Comparison of ENCODE assay signal across 8 cellular contexts in the genomic region with DNA sequence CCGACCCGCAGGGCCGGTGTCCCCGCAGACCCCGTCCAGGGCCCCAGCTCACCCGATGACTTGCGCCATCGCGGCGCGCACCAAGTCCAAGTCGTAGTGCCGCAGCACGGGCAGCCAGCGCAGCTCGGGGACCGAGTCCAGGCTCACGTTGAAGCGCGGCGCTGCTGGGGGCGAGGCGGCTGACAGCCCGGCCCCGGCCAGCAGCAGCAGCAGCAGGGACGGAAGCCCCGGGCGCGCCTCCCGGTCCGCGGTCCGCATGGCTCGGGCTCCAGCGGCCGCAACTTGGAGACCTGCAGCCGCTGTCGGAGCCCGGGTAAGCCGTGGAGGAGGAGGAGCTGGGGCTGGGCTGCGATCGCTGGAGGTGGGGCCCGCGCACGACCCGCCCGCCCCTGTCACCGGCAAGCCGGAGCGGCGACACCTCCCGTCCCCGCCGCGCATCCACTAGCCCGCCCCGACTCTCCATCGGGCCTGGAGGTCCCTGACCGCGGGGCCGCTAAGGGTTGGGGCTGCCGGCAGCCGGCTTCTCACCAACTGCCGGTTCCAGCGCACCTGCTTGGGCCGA. TPM values are rescaled to one million over a fixed set of nuclear protein-coding genes. Genes with fewer than 3 reads are reported as not detected.
A peak's percentile ranks its signal among the peaks of the same experiment; 100 is the strongest.
DNase-seq lines count a peak whose midpoint lies in the region; ATAC-seq and TF ChIP-seq lines count a peak whose summit lies in the region.

A gene (minus strand): TSS at position 322 of the 562 bp plus-strand sequence. CDS start 64 bp downstream, at position 258.

- H3K9me3 ChIP-seq in neutrophil = no peaks in the 10 kb centered on the region

- intact Hi-C loops in Calu3 (cut with micrococcal nuclease; ENCODE audit: unreplicated experiment) = no loop called here

- TF ChIP-seq CTCF in Calu3 (IDR thresholded peaks at IDR 0.05; ENCODE audit: unreplicated experiment) (no peak), foreskin keratinocyte (conservative IDR thresholded peaks at IDR 0.05) (no peak), neutrophil (IDR thresholded peaks at IDR 0.05) (peak; percentile 30)

- no peaks in the 10 kb centered on the region for H3K27me3 Mint-ChIP-seq in Calu3 (ENCODE audit: unreplicated experiment)

- ATAC-seq in GM19463 (IDR thresholded peaks at IDR 0.05; ENCODE audit: unreplicated experiment) (peak; percentile 88), foreskin keratinocyte (peak; percentile 77)

- peaks cover 17% of the 10 kb centered on the region for H3K36me3 Mint-ChIP-seq in Calu3 (ENCODE audit: insufficient read depth, unreplicated experiment)

- H3K4me1 Mint-ChIP-seq in Calu3 (ENCODE audit: low read depth, unreplicated experiment) = no peaks in the 10 kb centered on the region

- H3K4me3 Mint-ChIP-seq in Calu3 (ENCODE audit: low read depth, unreplicated experiment) = peak within 1 kb of the TSS; percentile 79

- peak; percentile 57 for TF ChIP-seq POLR2A in Raji (IDR thresholded peaks at IDR 0.05; ENCODE audit: insufficient read depth, low read depth, low read length)

- H3K27ac ChIP-seq in foreskin keratinocyte (no peak within 1 kb of the TSS), neutrophil (peak within 1 kb of the TSS; percentile 67), substantia nigra (ENCODE audit: low read depth, low read length, poor library complexity, severe bottlenecking) (peak within 1 kb of the TSS; percentile 63)

- no peaks in the 10 kb centered on the region for H3K4me1 ChIP-seq in foreskin keratinocyte
- H3K4me1 ChIP-seq in neutrophil (ENCODE audit: control insufficient read depth in 1 of 2, insufficient read depth in 1 of 2, low read depth in 1 of 2, low read length in 1 of 2) = peaks cover 9 to 13% of the 10 kb centered on the region in 2 experiments

- H3K4me3 ChIP-seq in neutrophil (ENCODE audit: low read depth in 1 of 2, low read length in 1 of 2) = peak within 1 kb of the TSS; percentile 81 to 90

- BruUV-seq in Calu3 (replicated peaks; lab: Mats Ljungman, UMichigan) = no TSS peak

- H3K27ac Mint-ChIP-seq in Calu3 (ENCODE audit: unreplicated experiment) = peak within 1 kb of the TSS; percentile 23

- CTCF ChIA-PET in Calu3 (lab: Charles Lee) = no interaction called here

- H3K36me3 ChIP-seq in neutrophil = no peaks in the 10 kb centered on the region

- H3K9me3 Mint-ChIP-seq in Calu3 (ENCODE audit: low read depth, unreplicated experiment) = no peaks in the 10 kb centered on the region

- H3K27me3 ChIP-seq in foreskin keratinocyte (no peaks in the 10 kb centered on the region), neutrophil (peaks cover 37% of the 10 kb centered on the region)

- DNase-seq in Calu3 = peak; percentile 71
- peak; percentile 72 for DNase-seq in HPDE6-E6E7 (ENCODE audit: extremely low spot score)
- peak; percentile 68 for DNase-seq in activated gamma-delta T cell treated with Interleukin-2 at 50 U/mL for 16 hours
- DNase-seq in foreskin keratinocyte = peak; percentile 26 to 52
- peak in 48 of 49 donors; percentile 6 to 83 (median 45) for DNase-seq in substantia nigra (lab: John Stamatoyannopoulos, UW)

RNA-seq across cellular contexts. Expression of the gene that starts here (rescaled TPM):
- total RNA-seq in Calu3 (2022) (6.2 and 8.2 TPM in 2 replicates), foreskin keratinocyte (5.7 and 10.4 TPM in 2 replicates)
- polyA plus RNA-seq in foreskin keratinocyte = 4.1 and 6.3 TPM in 2 replicates
